16 cellular contexts compared by ENCODE assay signal in the genomic region with DNA sequence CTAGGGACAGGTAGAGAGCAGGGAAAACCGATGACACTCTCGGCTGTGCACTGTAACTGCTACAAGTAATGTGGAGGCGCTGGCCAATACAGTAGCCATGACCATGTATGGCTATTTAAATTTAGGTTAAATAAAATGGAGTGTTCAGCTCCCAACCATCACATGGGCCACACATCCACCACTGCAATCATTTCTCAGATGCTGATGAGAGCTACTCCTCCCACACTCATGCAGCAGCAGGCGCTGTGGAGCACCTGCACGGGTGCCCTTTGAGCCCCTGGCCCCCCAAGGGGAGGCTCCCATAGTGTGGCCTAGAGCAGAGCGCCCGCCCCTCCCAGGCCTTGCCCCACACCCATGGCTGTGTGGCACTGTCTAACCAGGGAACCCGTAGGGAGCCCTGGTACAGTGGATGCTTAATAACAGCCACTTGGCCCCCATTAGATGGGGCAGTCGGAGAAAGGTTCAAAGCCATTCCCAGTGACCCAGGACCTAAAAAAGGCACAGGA. TPM values are rescaled to one million over a fixed set of nuclear protein-coding genes. Genes with fewer than 3 reads are reported as not detected.
DNase-seq lines count a peak whose midpoint lies in the region; TF ChIP-seq lines count a peak whose summit lies in the region.
"Had no signal": no experiment of that assay in that cellular context is flagged by ENCODE, and none has a peak within 500 bp of the region (broad histone marks: within the 10 kb centered on the region; RNA-seq: fewer than 3 reads in every experiment).

No MANE protein-coding gene starts in this region.

- H3K36me3 Mint-ChIP-seq in MCF 10A (ENCODE audit: insufficient read depth, unreplicated experiment): peaks cover 62% of the 10 kb centered on the region

- CTCF ChIA-PET in MCF 10A (lab: Yijun Ruan, JAX): interaction anchor here (0.7 to 2.4 kb wide), 2 partner anchors 126 to 558 kb away, joined by 3 to 14 read pairs; no protein-coding TSS in a partner anchor

- peaks cover 5% of the 10 kb centered on the region for H3K4me1 Mint-ChIP-seq in MCF 10A (ENCODE audit: insufficient read depth, unreplicated experiment)

- no peak for TF ChIP-seq CTCF in GM12865 (IDR thresholded peaks at IDR 0.05; ENCODE audit: insufficient read depth, low read depth, low read length, missing control alignments)
- TF ChIP-seq CTCF in MCF 10A (IDR thresholded peaks at IDR 0.05; ENCODE audit: unreplicated experiment): no peak

- POLR2A ChIA-PET in MCF 10A (lab: Yijun Ruan, JAX): interaction anchor here (0.6 to 5.1 kb wide), 2 partner anchors 7 to 136 kb away, joined by 3 to 33 read pairs; no protein-coding TSS in a partner anchor

- H3K27me3 Mint-ChIP-seq in MCF 10A (ENCODE audit: insufficient read depth, unreplicated experiment): no peaks in the 10 kb centered on the region

- no TSS peak for BruUV-seq in MCF 10A (replicated peaks; lab: Mats Ljungman, UMichigan)

- peak; percentile 65 for DNase-seq in DMS 273 (lab: John Stamatoyannopoulos, UW; ENCODE audit: unreplicated experiment)
- no peak for DNase-seq in DMS 273 treated with DMSO at 0.1 percent for 48 hours (lab: John Stamatoyannopoulos, UW)
- peak; percentile 51 for DNase-seq in GM12865 (ENCODE audit: low read depth)
- peak; percentile 47 for DNase-seq in NAMALWA (ENCODE audit: low spot score)
- DNase-seq in activated T-cell treated with anti-CD3 and anti-CD28 coated beads, Interleukin-2, amount 50 U/mL, for 48 hours: peak; percentile 57 to 62
- no peak for DNase-seq in MCF 10A (ENCODE audit: unreplicated experiment)
- DNase-seq in Ammon's horn (ENCODE audit: low spot score): no peak
- DNase-seq in HuH-7.5 (ENCODE audit: low spot score): no peak
- DNase-seq: amniotic stem cell, nucleus accumbens, Peyer's patch, transverse colon had no signal

- H3K9me3 Mint-ChIP-seq in MCF 10A (ENCODE audit: unreplicated experiment): no peaks in the 10 kb centered on the region
- H3K9me3 Mint-ChIP-seq: dendritic cell treated with granulocyte-macrophage colony-stimulating factor and Interleukin-4, amounts not matched to agents 40 ng/mL and 50 ng/mL, for 4 days had no signal

- no peak overlapping the region for H3K4me3 ChIP-seq in GM12865 (ENCODE audit: low read depth, low read length)
- H3K4me3 ChIP-seq: lung, Peyer's patch, transverse colon had no signal

- H3K27ac Mint-ChIP-seq in MCF 10A (ENCODE audit: low read depth, unreplicated experiment): no peak overlapping the region
- H3K27ac Mint-ChIP-seq: dendritic cell treated with granulocyte-macrophage colony-stimulating factor and Interleukin-4, amounts not matched to agents 40 ng/mL and 50 ng/mL, for 4 days had no signal

- H3K4me3 Mint-ChIP-seq in MCF 10A (ENCODE audit: unreplicated experiment): no peak overlapping the region
- H3K4me3 Mint-ChIP-seq: dendritic cell treated with granulocyte-macrophage colony-stimulating factor and Interleukin-4, amounts not matched to agents 40 ng/mL and 50 ng/mL, for 4 days had no signal

- intact Hi-C loops in MCF 10A (cut with micrococcal nuclease): no loop called here

RNA-seq across cellular contexts. Expression of gene ACP4, which starts 6.0 kb away (rescaled TPM):
- total RNA-seq in MCF 10A (2022): not detected in 2 replicates
- total RNA-seq: A172, fibroblast of lung, lung, Peyer's patch, transverse colon had no signal

RNA-seq across cellular contexts. Expression of gene GPR32, which starts 25.9 kb away (rescaled TPM):
- total RNA-seq in MCF 10A (2022): not detected in 2 replicates
- total RNA-seq: A172, fibroblast of lung, lung, Peyer's patch, transverse colon had no signal

RNA-seq across cellular contexts. Expression of gene KLK1, which starts 27.4 kb away (rescaled TPM):
- 0.84 and 0.88 TPM in 2 replicates for total RNA-seq in MCF 10A (2022)
- total RNA-seq: A172, fibroblast of lung had no signal

RNA-seq across cellular contexts. Expression of gene KLK15, which starts 37.2 kb away (rescaled TPM):
- total RNA-seq in MCF 10A (2022): not detected in 2 replicates
- total RNA-seq: A172, fibroblast of lung, lung, Peyer's patch had no signal

RNA-seq across cellular contexts. Expression of gene KLK3, which starts 58.5 kb away (rescaled TPM):
- total RNA-seq in MCF 10A (2022): not detected in 2 replicates
- total RNA-seq: A172, fibroblast of lung, lung had no signal

Comparison
In these comparisons a context has a peak if more than half of its experiments do, and no peak if none do; other contexts are left out.
1. DNase-seq: peak in DMS 273 (single experiment), GM12865 (single experiment), NAMALWA (single experiment) and activated T-cell treated with anti-CD3 and anti-CD28 coated beads, Interleukin-2, amount 50 U/mL, for 48 hours (2 of 2); none in DMS 273 treated with DMSO at 0.1 percent for 48 hours (single experiment), MCF 10A (single experiment), Ammon's horn (single experiment) and HuH-7.5 (single experiment).